8 cellular contexts compared by ENCODE assay signal in genomic region chr1:22025368-22026154, GRCh38. TPM values are rescaled to one million over a fixed set of nuclear protein-coding genes. Genes with fewer than 3 reads are reported as not detected.
DNase-seq lines count a peak whose midpoint lies in the region; ATAC-seq and TF ChIP-seq lines count a peak whose summit lies in the region.

No MANE protein-coding gene starts in this region.

- H3K9ac ChIP-seq in SK-N-MC (ENCODE audit: insufficient read length), result peak overlapping the region; percentile 97

- TF ChIP-seq EP300 in suprapubic skin (IDR thresholded peaks at IDR 0.05), result no peak

- ATAC-seq in HG02588 (IDR thresholded peaks at IDR 0.05; ENCODE audit: unreplicated experiment), result peak; percentile 61

- H3K4me1 ChIP-seq in suprapubic skin, result peaks cover 20% of the 10 kb centered on the region

- H3K27me3 ChIP-seq in GM06990 (replicated peaks; ENCODE audit: control insufficient read depth, insufficient read depth, low read length), result no peaks in the 10 kb centered on the region
- H3K27me3 ChIP-seq in suprapubic skin, result no peaks in the 10 kb centered on the region

- TF ChIP-seq CTCF in GM06990 (IDR thresholded peaks at IDR 0.05; ENCODE audit: insufficient read depth, low read length, poor library complexity, severe bottlenecking), result no peak
- no peak for TF ChIP-seq CTCF in suprapubic skin (IDR thresholded peaks at IDR 0.05)

- no peaks in the 10 kb centered on the region; the same call in 1 of the 2 replicates for H3K36me3 ChIP-seq in GM06990 (ENCODE audit: control insufficient read depth, insufficient read depth, low read length)
- H3K36me3 ChIP-seq in SK-N-MC (ENCODE audit: insufficient read depth, low read length), result no peaks in the 10 kb centered on the region
- peaks cover 2% of the 10 kb centered on the region for H3K36me3 ChIP-seq in suprapubic skin

- H3K9me3 ChIP-seq in SK-N-MC (ENCODE audit: low read depth, low read length) (no peaks in the 10 kb centered on the region), suprapubic skin (no peaks in the 10 kb centered on the region)

- under 1% methylated on average over 40 of the region's 42 CpGs for WGBS in suprapubic skin

- H3K27ac ChIP-seq in SK-N-MC (peak overlapping the region; percentile 93), suprapubic skin (peak overlapping the region; percentile 98)

- peak; percentile 61 to 77 for TF ChIP-seq POLR2A in suprapubic skin (IDR thresholded peaks at IDR 0.05)

- peak; percentile 87 for DNase-seq in GM06990 (ENCODE audit: extremely low read depth, insufficient read length)
- DNase-seq in NCI-H1092 (lab: John Stamatoyannopoulos, UW), result peak; percentile 86
- DNase-seq in SK-N-MC (ENCODE audit: low read depth, low spot score), result no peak
- peak; percentile 91 for DNase-seq in activated naive CD4-positive, alpha-beta T cell treated with anti-CD3 and anti-CD28 coated beads, Interleukin-2, amount 50 U/mL, for 16 hours
- peak; percentile 82 for DNase-seq in globus pallidus (ENCODE audit: low spot score)
- DNase-seq in occipital lobe (lab: John Stamatoyannopoulos, UW), result peak; percentile 75
- DNase-seq in suprapubic skin (ENCODE audit: low spot score in 2 of 2), result peak; percentile 92 to 95

- H3K4me3 ChIP-seq in GM06990 (replicated peaks; ENCODE audit: low read depth, low read length), result peak overlapping the region; percentile 85
- peak overlapping the region; percentile 86 for H3K4me3 ChIP-seq in SK-N-MC
- peak overlapping the region; percentile 82 for H3K4me3 ChIP-seq in suprapubic skin

RNA-seq across cellular contexts. Expression of gene CELA3A, which starts 24.1 kb away (rescaled TPM):
- total RNA-seq in occipital lobe, result not detected
- not detected for total RNA-seq in suprapubic skin

RNA-seq across cellular contexts. Expression of gene CDC42, which starts 26.9 kb away (rescaled TPM):
- total RNA-seq in occipital lobe (765 TPM), suprapubic skin (100 to 1,000 TPM; 108 to 223 (median 200) TPM)

RNA-seq across cellular contexts. Expression of gene CELA3B, which starts 48.7 kb away (rescaled TPM):
- total RNA-seq in occipital lobe, result not detected
- not detected for total RNA-seq in suprapubic skin
